Comparison of ENCODE assay signal across 8 cellular contexts in the genomic region with DNA sequence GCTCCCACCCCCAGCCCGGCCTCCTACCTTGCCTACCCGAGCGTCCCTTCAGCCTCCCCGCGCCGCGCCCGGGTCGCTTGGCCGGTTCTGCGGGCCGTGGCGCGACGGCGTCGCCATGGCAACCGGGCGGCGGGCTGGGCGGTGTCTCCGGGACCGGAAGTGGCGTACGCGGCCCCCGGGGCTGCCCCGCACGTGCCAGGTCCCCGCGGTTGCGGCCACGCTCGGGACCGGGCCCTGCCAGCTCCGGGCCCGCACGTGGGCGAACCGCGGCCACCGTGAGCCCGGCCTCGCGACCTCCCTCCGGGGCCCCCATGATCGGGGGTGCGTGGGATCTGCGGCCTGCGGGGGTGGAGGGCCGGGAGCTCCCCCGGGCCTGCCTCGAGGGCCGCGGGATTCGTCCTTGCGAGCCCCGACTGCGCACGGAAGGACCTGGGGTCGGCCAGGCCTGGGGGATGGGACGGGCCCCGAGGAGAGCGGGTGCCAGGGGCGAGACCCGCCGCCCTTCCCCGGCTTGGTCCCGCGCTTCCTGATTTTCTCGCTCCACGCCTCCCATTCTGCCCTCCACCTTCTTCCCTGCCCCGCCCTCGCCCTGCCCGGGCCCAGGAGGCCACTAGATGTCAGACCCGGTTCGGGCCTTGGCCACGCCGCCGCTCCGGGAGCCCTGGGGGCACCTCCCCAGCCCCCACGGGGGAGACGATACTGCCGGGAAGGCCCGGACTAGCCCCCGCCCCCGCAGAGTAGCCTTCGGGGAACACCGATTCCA. TPM values are rescaled to one million over a fixed set of nuclear protein-coding genes. Genes with fewer than 3 reads are reported as not detected.
DNase-seq lines count a peak whose midpoint lies in the region; ATAC-seq and TF ChIP-seq lines count a peak whose summit lies in the region.

A gene with protein sequence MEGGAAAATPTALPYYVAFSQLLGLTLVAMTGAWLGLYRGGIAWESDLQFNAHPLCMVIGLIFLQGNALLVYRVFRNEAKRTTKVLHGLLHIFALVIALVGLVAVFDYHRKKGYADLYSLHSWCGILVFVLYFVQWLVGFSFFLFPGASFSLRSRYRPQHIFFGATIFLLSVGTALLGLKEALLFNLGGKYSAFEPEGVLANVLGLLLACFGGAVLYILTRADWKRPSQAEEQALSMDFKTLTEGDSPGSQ (minus strand): TSS at position 89 of the 763 bp plus-strand sequence. CDS start 8,759 bp downstream, outside the sequence.

- no peaks in the 10 kb centered on the region for H3K36me3 Mint-ChIP-seq in activated CD4-positive, alpha-beta T cell treated with anti-CD3 and anti-CD28 coated beads, Interleukin-2, amount 10 ng/mL, durations not matched to agents 7 days and 5 days (ENCODE audit: low read depth)

- ATAC-seq in HG02870 (IDR thresholded peaks at IDR 0.05; ENCODE audit: unreplicated experiment): peak; percentile 47
- ATAC-seq in lower lobe of right lung: peak; percentile 90 to 92

- DNase-seq in NOMO-1 (lab: John Stamatoyannopoulos, UW; ENCODE audit: unreplicated experiment in 2 of 2): peak; percentile 58 to 68
- DNase-seq in NOMO-1 treated with dmso at 0.1 percent for 144 hours (lab: John Stamatoyannopoulos, UW; ENCODE audit: unreplicated experiment): no peak
- peak; percentile 64 for DNase-seq in NCI-H2171 (lab: John Stamatoyannopoulos, UW)
- peak; percentile 63 for DNase-seq in activated CD4-positive, alpha-beta T cell treated with anti-CD3 and anti-CD28 coated beads, Interleukin-2, amount 10 ng/mL, durations not matched to agents 7 days and 5 days
- peak; percentile 89 for DNase-seq in lower lobe of right lung
- peak; percentile 41 to 66 (median 45) for DNase-seq in stimulated activated CD4-positive, alpha-beta T cell treated with anti-CD3 and anti-CD28 coated beads, TNF-alpha, amount 100 ng/mL, for 4 hours (ENCODE audit: low read depth in 3 of 3)

- H3K27me3 Mint-ChIP-seq in activated CD4-positive, alpha-beta T cell treated with anti-CD3 and anti-CD28 coated beads, Interleukin-2, amount 10 ng/mL, durations not matched to agents 7 days and 5 days: peaks cover 21% of the 10 kb centered on the region

- CTCF ChIA-PET in activated CD4-positive, alpha-beta T cell treated with anti-CD3 and anti-CD28 coated beads, Interleukin-2, amount 10 ng/mL, durations not matched to agents 7 days and 5 days (lab: Charles Lee): interaction anchor here (1.4 to 6.0 kb wide), 5 partner anchors 13 to 165 kb away, joined by 4 to 57 read pairs (median 5); no protein-coding TSS in a partner anchor

- intact Hi-C loops in lower lobe of right lung (cut with DNase I): no loop called here

- H3K4me1 Mint-ChIP-seq in activated CD4-positive, alpha-beta T cell treated with anti-CD3 and anti-CD28 coated beads, Interleukin-2, amount 10 ng/mL, durations not matched to agents 7 days and 5 days: peaks cover 31% of the 10 kb centered on the region

- H3K4me3 Mint-ChIP-seq in activated CD4-positive, alpha-beta T cell treated with anti-CD3 and anti-CD28 coated beads, Interleukin-2, amount 10 ng/mL, durations not matched to agents 7 days and 5 days: peak within 1 kb of the TSS; percentile 54

- H3K36me3 ChIP-seq in duodenal mucosa (ENCODE audit: control insufficient read depth in 1 of 2, insufficient read depth in 2 of 2, low read length in 2 of 2) (peaks cover 0 to 5% of the 10 kb centered on the region in 2 donors), lower lobe of right lung (no peaks in the 10 kb centered on the region)

- H3K9ac ChIP-seq in duodenal mucosa (ENCODE audit: low read depth in 1 of 2, low read length in 2 of 2): peak within 1 kb of the TSS; percentile 74

- POLR2A ChIA-PET in activated CD4-positive, alpha-beta T cell treated with anti-CD3 and anti-CD28 coated beads, Interleukin-2, amount 10 ng/mL, durations not matched to agents 7 days and 5 days (lab: Charles Lee): no interaction called here

- no peaks in the 10 kb centered on the region for H3K9me3 Mint-ChIP-seq in activated CD4-positive, alpha-beta T cell treated with anti-CD3 and anti-CD28 coated beads, Interleukin-2, amount 10 ng/mL, durations not matched to agents 7 days and 5 days

- peak; percentile 24 for TF ChIP-seq CTCF in lower lobe of right lung (IDR thresholded peaks at IDR 0.05)

- no peaks in the 10 kb centered on the region for H3K27me3 ChIP-seq in duodenal mucosa (ENCODE audit: control insufficient read depth in 1 of 2, insufficient read depth in 2 of 2, low read length in 2 of 2)
- no peaks in the 10 kb centered on the region for H3K27me3 ChIP-seq in lower lobe of right lung (ENCODE audit: low read depth)

- peak within 1 kb of the TSS; percentile 83 for H3K27ac Mint-ChIP-seq in activated CD4-positive, alpha-beta T cell treated with anti-CD3 and anti-CD28 coated beads, Interleukin-2, amount 10 ng/mL, durations not matched to agents 7 days and 5 days

- H3K4me1 ChIP-seq in duodenal mucosa (ENCODE audit: control insufficient read depth in 1 of 2, insufficient read depth in 2 of 2, low read length in 2 of 2): peaks cover 18 to 44% of the 10 kb centered on the region in 2 donors
- peaks cover 38% of the 10 kb centered on the region for H3K4me1 ChIP-seq in lower lobe of right lung

- H3K4me3 ChIP-seq in duodenal mucosa (ENCODE audit: low read depth in 1 of 2, low read length in 2 of 2): peak within 1 kb of the TSS; percentile 70 to 77
- H3K4me3 ChIP-seq in lower lobe of right lung: peak within 1 kb of the TSS; percentile 67

- H3K9me3 ChIP-seq in duodenal mucosa (ENCODE audit: control insufficient read depth in 1 of 2, low read length in 2 of 2): no peaks in the 10 kb centered on the region
- H3K9me3 ChIP-seq in lower lobe of right lung: no peaks in the 10 kb centered on the region

- peak within 1 kb of the TSS; percentile 90 for H3K27ac ChIP-seq in duodenal mucosa (ENCODE audit: low read depth, low read length)
- H3K27ac ChIP-seq in lower lobe of right lung: peak within 1 kb of the TSS; percentile 93

RNA-seq across cellular contexts. Expression of the gene that starts here (rescaled TPM):
- total RNA-seq in activated CD4-positive, alpha-beta T cell treated with anti-CD3 and anti-CD28 coated beads, Interleukin-2, amount 10 ng/mL, durations not matched to agents 7 days and 5 days: 1 to 10 TPM; 7.9 to 9.5 TPM
- total RNA-seq in lower lobe of right lung: 49.9 TPM
